Comparison of ENCODE assay signal across 20 cellular contexts in the genomic region with DNA sequence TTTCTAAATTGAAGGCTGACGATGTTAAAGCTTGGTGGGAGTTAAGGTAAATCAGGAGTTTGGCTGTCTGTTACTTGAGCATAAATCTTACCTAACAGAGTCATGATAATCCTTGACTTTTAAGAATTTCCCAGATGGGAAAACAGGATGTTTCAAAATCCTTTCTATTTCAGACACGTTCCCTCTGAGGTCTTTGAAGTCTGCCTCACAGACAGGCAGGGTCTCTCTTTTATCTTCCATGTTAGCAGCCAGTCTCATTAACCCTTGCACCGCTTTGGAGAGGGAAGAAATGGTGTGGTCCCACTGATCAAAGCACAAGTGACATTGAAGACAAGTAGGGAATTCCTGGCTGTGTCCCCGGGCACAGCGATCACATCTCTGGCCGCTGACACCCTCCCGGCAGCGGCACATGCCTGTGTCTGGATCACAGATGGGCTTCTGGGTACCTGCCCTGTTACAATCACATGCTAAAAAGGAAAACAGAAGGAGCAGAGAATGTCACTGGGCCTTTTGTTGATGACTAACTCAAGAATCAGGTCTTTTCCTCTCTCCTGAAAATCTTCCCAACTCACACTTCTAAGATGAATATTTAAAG. TPM values are rescaled to one million over a fixed set of nuclear protein-coding genes. Genes with fewer than 3 reads are reported as not detected.
A peak's percentile ranks its signal among the peaks of the same experiment; 100 is the strongest.
DNase-seq lines count a peak whose midpoint lies in the region; ATAC-seq and TF ChIP-seq lines count a peak whose summit lies in the region.
"Had no signal": no experiment of that assay in that cellular context is flagged by ENCODE, and none has a peak within 500 bp of the region (broad histone marks: within the 10 kb centered on the region; RNA-seq: fewer than 3 reads in every experiment).

No MANE protein-coding gene starts in this region.

- H3K4me2 ChIP-seq in GM23248 (ENCODE audit: unreplicated experiment) (no peak overlapping the region), OCI-LY7 (ENCODE audit: low read length) (no peak overlapping the region)

- H3K9ac ChIP-seq in GM23248 = no peak overlapping the region

- peak; percentile 45 to 76 for DNase-seq in Caco-2
- DNase-seq in GM23248 = no peak
- DNase-seq in cerebellar cortex (ENCODE audit: low spot score) = peak; percentile 72
- no peak for DNase-seq in mesothelial cell of epicardium (ENCODE audit: low spot score in 2 of 2, unreplicated experiment in 2 of 2)
- no peak for DNase-seq in LoVo (ENCODE audit: low spot score)
- DNase-seq in OCI-LY7 (ENCODE audit: low spot score) = no peak
- DNase-seq: ACHN, AML-193, COR-L47, DMS153, HCEC 1CT, KG1, NCI-H1048, NCI-H146, NCI-H2081, NCI-H510A treated with DMSO at 0.1 percent for 48 hours, Peyer's patch, SHP77 had no signal

- H3K27ac Mint-ChIP-seq in Caco-2 (ENCODE audit: unreplicated experiment) (peak overlapping the region; percentile 48), mesothelial cell of epicardium (peak overlapping the region; percentile 78)

- TF ChIP-seq CTCF in Caco-2 (IDR thresholded peaks at IDR 0.05; ENCODE audit: insufficient read depth in 1 of 2, low read depth in 1 of 2, low read length in 1 of 2, severe bottlenecking in 1 of 2, unreplicated experiment in 1 of 2) = no peak
- no peak for TF ChIP-seq CTCF in mesothelial cell of epicardium (IDR thresholded peaks at IDR 0.05; ENCODE audit: unreplicated experiment)
- no peak for TF ChIP-seq CTCF in OCI-LY7 (conservative IDR thresholded peaks at IDR 0.05; ENCODE audit: low read length)

- CTCF ChIA-PET in Caco-2 (lab: Charles Lee) = no interaction called here
- CTCF ChIA-PET in OCI-LY7 (lab: Charles Lee; ENCODE audit: unreplicated experiment) = no interaction called here

- H3F3A ChIP-seq in GM23248 (ENCODE audit: insufficient read depth) = no peaks in the 10 kb centered on the region

- H3K4me3 Mint-ChIP-seq in Caco-2 (ENCODE audit: unreplicated experiment) (no peak overlapping the region), mesothelial cell of epicardium (no peak overlapping the region)
- H3K4me3 Mint-ChIP-seq: CD14-positive monocyte had no signal

- intact Hi-C loops in Caco-2 (cut with micrococcal nuclease; ENCODE audit: unreplicated experiment) = loop anchor here (2.0 kb wide), 2 partner anchors 21 to 39 kb away; no protein-coding TSS in a partner anchor
- intact Hi-C loops in OCI-LY7 (cut with micrococcal nuclease; ENCODE audit: unreplicated experiment) = no loop called here

- H3K27ac ChIP-seq in GM23248 = no peak overlapping the region
- no peak overlapping the region for H3K27ac ChIP-seq in OCI-LY7 (ENCODE audit: low read depth, low read length, poor library complexity, severe bottlenecking)
- H3K27ac ChIP-seq: Peyer's patch had no signal

- H3K4me3 ChIP-seq in Caco-2 (ENCODE audit: low read depth, low read length) (no peak overlapping the region), GM23248 (no peak overlapping the region), OCI-LY7 (ENCODE audit: low read depth, low read length, poor library complexity, severe bottlenecking) (no peak overlapping the region)
- H3K4me3 ChIP-seq: Peyer's patch had no signal

- H3K9me3 ChIP-seq in Caco-2 = no peaks in the 10 kb centered on the region
- no peaks in the 10 kb centered on the region for H3K9me3 ChIP-seq in GM23248 (ENCODE audit: low read depth)
- no peaks in the 10 kb centered on the region for H3K9me3 ChIP-seq in OCI-LY7 (ENCODE audit: low read length)
- H3K9me3 ChIP-seq: Peyer's patch had no signal

- H3K9me3 Mint-ChIP-seq in Caco-2 (ENCODE audit: unreplicated experiment) (no peaks in the 10 kb centered on the region), mesothelial cell of epicardium (no peaks in the 10 kb centered on the region)

- POLR2A ChIA-PET in Caco-2 (lab: Charles Lee) = no interaction called here
- POLR2A ChIA-PET in OCI-LY7 (lab: Charles Lee) = no interaction called here

- in situ Hi-C loops in GM23248 (cut with MboI) = no loop called here

- H3K4me1 ChIP-seq in Caco-2 (peaks cover 27% of the 10 kb centered on the region), GM23248 (ENCODE audit: insufficient read depth) (no peaks in the 10 kb centered on the region), OCI-LY7 (ENCODE audit: insufficient read depth, low read length, poor library complexity, severe bottlenecking) (no peaks in the 10 kb centered on the region)
- H3K4me1 ChIP-seq: Peyer's patch had no signal

- H3K36me3 Mint-ChIP-seq in Caco-2 (ENCODE audit: insufficient read depth, unreplicated experiment) (peaks cover 5% of the 10 kb centered on the region), mesothelial cell of epicardium (peaks cover 1% of the 10 kb centered on the region)
- H3K36me3 Mint-ChIP-seq: CD14-positive monocyte had no signal

- H3K4me1 Mint-ChIP-seq in Caco-2 (ENCODE audit: low read depth, unreplicated experiment) = peaks cover 36% of the 10 kb centered on the region
- H3K4me1 Mint-ChIP-seq in mesothelial cell of epicardium = peaks cover 79% of the 10 kb centered on the region
- H3K4me1 Mint-ChIP-seq: CD14-positive monocyte had no signal

- H3K9me2 ChIP-seq in GM23248 (ENCODE audit: insufficient read depth) (no peaks in the 10 kb centered on the region), OCI-LY7 (ENCODE audit: insufficient read depth, low read length) (no peaks in the 10 kb centered on the region)

- no peaks in the 10 kb centered on the region for H4K20me1 ChIP-seq in GM23248 (ENCODE audit: insufficient read depth)
- H4K20me1 ChIP-seq in OCI-LY7 (ENCODE audit: insufficient read depth, low read length) = no peaks in the 10 kb centered on the region

- H3K79me2 ChIP-seq in GM23248 (ENCODE audit: insufficient read depth) = no peaks in the 10 kb centered on the region
- H3K79me2 ChIP-seq in OCI-LY7 (ENCODE audit: insufficient read depth, low read depth, low read length) = no peaks in the 10 kb centered on the region

- WGBS in GM23248 (ENCODE audit: low coverage in 1 of 2, low lambda C conversion rate in 2 of 2, missing lambda C conversion rate in 2 of 2), 2 experiments = 22 to 31% methylated on average over 8 of the region's 8 CpGs

- peak overlapping the region; percentile 61; the same call in 1 of the 2 replicates for H2AFZ ChIP-seq in GM23248
- H2AFZ ChIP-seq in OCI-LY7 (ENCODE audit: low read length) = no peak overlapping the region

- H3K27me3 ChIP-seq in Caco-2 (replicated peaks; ENCODE audit: control insufficient read depth, insufficient read depth, low read length) = no peaks in the 10 kb centered on the region
- no peaks in the 10 kb centered on the region for H3K27me3 ChIP-seq in GM23248 (replicated peaks; ENCODE audit: insufficient read depth)
- H3K27me3 ChIP-seq: Peyer's patch had no signal

- H3K27me3 Mint-ChIP-seq in Caco-2 (ENCODE audit: insufficient read depth, unreplicated experiment) (no peaks in the 10 kb centered on the region), mesothelial cell of epicardium (ENCODE audit: low read depth) (no peaks in the 10 kb centered on the region)

- no TSS peak for BruUV-seq in Caco-2 (replicated peaks; lab: Mats Ljungman, UMichigan)
- BruUV-seq in OCI-LY7 (replicated peaks; lab: Mats Ljungman, UMichigan) = no TSS peak

- ATAC-seq in HG02840 (IDR thresholded peaks at IDR 0.05; ENCODE audit: low FRiP score, unreplicated experiment) = no peak

- H3K36me3 ChIP-seq in Caco-2 (ENCODE audit: control insufficient read depth, insufficient read depth, low read length) = no peaks in the 10 kb centered on the region
- H3K36me3 ChIP-seq in GM23248 (ENCODE audit: low read depth) = no peaks in the 10 kb centered on the region
- no peaks in the 10 kb centered on the region for H3K36me3 ChIP-seq in OCI-LY7 (ENCODE audit: insufficient read depth, low read length)
- H3K36me3 ChIP-seq: Peyer's patch had no signal

RNA-seq across cellular contexts. Expression of gene LAMB1, which starts 52.7 kb away (rescaled TPM):
- total RNA-seq in Caco-2 (2022) (418 and 431 TPM in 2 replicates), mesothelial cell of epicardium (556 to 593 TPM (median 584 TPM) in 3 replicates), OCI-LY7 (2022) (0.17 TPM in 1 of 2 replicates, not detected in the other)
- total RNA-seq in GM23248 (2014; rRNA removed; shearing (Covaris generic)) = 135 and 166 TPM in 2 replicates
- 107 and 108 TPM in 2 replicates for polyA plus RNA-seq in GM23248 (2016; fragmentation: Nextera tagmentation; extraction: Ambion mirVana)
- total RNA-seq in OCI-LY7 (2014; rRNA removed; shearing (Covaris generic)) = not detected in 2 replicates

Comparison
In these comparisons a context has a peak if more than half of its experiments do, and no peak if none do; other contexts are left out.
1. DNase-seq: peak in Caco-2 (2 of 2) and cerebellar cortex (single experiment); none in GM23248 (single experiment), mesothelial cell of epicardium (0 of 2), LoVo (single experiment) and OCI-LY7 (single experiment).
2. RNA of gene LAMB1, which starts 52.7 kb away (total RNA-seq): 556 to 593 TPM in mesothelial cell of epicardium, 418 to 431 TPM in Caco-2 and 135 to 166 TPM in GM23248; 0.17 TPM in OCI-LY7; every median in the first group is over 100 times any median in the second.